Comparison of ENCODE assay signal across 9 cellular contexts in the genomic region with DNA sequence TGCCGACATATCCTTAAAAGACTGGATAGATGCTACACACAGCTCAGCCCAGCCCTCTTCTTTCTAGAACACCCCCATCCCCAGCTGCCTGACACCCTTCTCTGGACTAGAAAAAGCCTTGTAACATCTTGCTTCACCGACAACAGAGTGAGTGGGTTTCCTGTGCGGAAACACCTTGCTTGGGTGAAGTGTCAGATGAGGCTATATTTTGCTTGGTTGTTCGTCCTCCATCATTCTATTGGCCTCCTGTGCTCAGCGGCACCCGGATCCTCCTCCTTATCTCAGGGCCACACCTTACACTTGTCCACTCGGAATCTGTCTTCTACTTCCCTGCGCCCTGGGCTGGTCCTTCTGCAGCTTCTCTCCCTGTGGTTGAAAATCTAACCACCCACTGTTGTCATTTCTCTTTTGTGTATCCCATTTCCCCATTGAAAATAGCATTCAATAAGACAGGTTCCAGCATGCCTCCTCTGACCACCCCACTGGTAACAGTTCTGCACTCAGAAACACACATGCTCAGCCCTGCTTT.
A peak's percentile ranks its signal among the peaks of the same experiment; 100 is the strongest.
DNase-seq lines count a peak whose midpoint lies in the region; TF ChIP-seq lines count a peak whose summit lies in the region.
"Had no signal": no experiment of that assay in that cellular context is flagged by ENCODE, and none has a peak within 500 bp of the region (broad histone marks: within the 10 kb centered on the region; RNA-seq: fewer than 3 reads in every experiment).

No MANE protein-coding gene starts in this region.

- BruUV-seq in mammary epithelial cell (replicated peaks; lab: Mats Ljungman, UMichigan) = no TSS peak

- no peaks in the 10 kb centered on the region for H3K79me2 ChIP-seq in mammary epithelial cell (ENCODE audit: insufficient read depth, low read length)

- no peak overlapping the region for H3K4me2 ChIP-seq in mammary epithelial cell (ENCODE audit: insufficient read depth, low read depth, low read length)

- dilution Hi-C loops in mammary epithelial cell (cut with HindIII; ENCODE audit: low sequenced_read_pairs) = no loop called here

- H3K4me3 ChIP-seq in mammary epithelial cell (replicated peaks in 1 of 3; ENCODE audit: insufficient read depth in 1 of 3, low read depth in 2 of 3, low read length in 3 of 3) (no peak overlapping the region), breast epithelium (no peak overlapping the region), colonic mucosa (no peak overlapping the region)

- no peak for TF ChIP-seq POLR2A in breast epithelium (IDR thresholded peaks at IDR 0.05)

- no peaks in the 10 kb centered on the region for H3K36me3 ChIP-seq in mammary epithelial cell (ENCODE audit: insufficient read depth, low read length)
- H3K36me3 ChIP-seq in breast epithelium = no peaks in the 10 kb centered on the region
- H3K36me3 ChIP-seq in colonic mucosa = no peaks in the 10 kb centered on the region

- in situ Hi-C loops in mammary epithelial cell (cut with MboI; ENCODE audit: low sequenced_read_pairs in 2 of 2) = no loop called here

- TF ChIP-seq CTCF in mammary epithelial cell (conservative IDR thresholded peaks at IDR 0.05 in 1 of 2, IDR thresholded peaks at IDR 0.05 in 1 of 2; ENCODE audit: extremely low read depth in 1 of 2, insufficient read depth in 1 of 2, low read depth in 1 of 2, low read length in 2 of 2) (no peak), breast epithelium (IDR thresholded peaks at IDR 0.05) (no peak), colonic mucosa (IDR thresholded peaks at IDR 0.05) (no peak)

- DNase-seq in mammary epithelial cell = peak; percentile 14
- DNase-seq in breast epithelium (ENCODE audit: low spot score in 2 of 2) = no peak
- DNase-seq in T-helper 9 cell = peak; percentile 37
- no peak for DNase-seq in colonic mucosa
- DNase-seq in stimulated activated naive CD4-positive, alpha-beta T cell treated with Interleukin-2 at 50 U/mL for 16 hours (lab: John Stamatoyannopoulos, UW) = peak; percentile 12
- DNase-seq in HEK293T (ENCODE audit: extremely low spot score) = no peak
- DNase-seq in NCI-H146 (lab: John Stamatoyannopoulos, UW) = no peak
- no peak for DNase-seq in ecto neural progenitor cell (ENCODE audit: low spot score)
- DNase-seq: NCI-H446 treated with DMSO at 0.1 percent for 48 hours had no signal

- WGBS in mammary epithelial cell (ENCODE audit: low coverage, missing lambda C conversion rate) = 63% methylated on average over 6 of the region's 8 CpGs

- CTCF ChIA-PET in mammary epithelial cell (lab: Charles Lee; ENCODE audit: low non-redundant PET) = no interaction called here
- CTCF ChIA-PET in HEK293T (lab: Yijun Ruan, JAX) = no interaction called here

- H4K20me1 ChIP-seq in mammary epithelial cell (ENCODE audit: insufficient read depth, low read length) = no peaks in the 10 kb centered on the region

- POLR2A ChIA-PET in HEK293T (lab: Yijun Ruan, JAX) = no interaction called here

- H3K9ac ChIP-seq in mammary epithelial cell (ENCODE audit: insufficient read depth, low read length) (no peak overlapping the region), colonic mucosa (ENCODE audit: low read depth in 2 of 2, low read length in 2 of 2) (no peak overlapping the region)

- intact Hi-C loops in mammary epithelial cell (cut with micrococcal nuclease) = no loop called here
- intact Hi-C loops in breast epithelium (cut with DNase I; ENCODE audit: low total_unique reads) = no loop called here
- intact Hi-C loops in colonic mucosa (cut with DNase I) = no loop called here

- H2AFZ ChIP-seq in mammary epithelial cell (ENCODE audit: low read depth, low read length) = no peak overlapping the region

- H3K27ac ChIP-seq in mammary epithelial cell (ENCODE audit: insufficient read depth, low read depth, low read length) = no peak overlapping the region
- H3K27ac ChIP-seq in breast epithelium = no peak overlapping the region
- H3K27ac ChIP-seq in colonic mucosa = peak overlapping the region; percentile 1

- no peaks in the 10 kb centered on the region for H3K9me3 ChIP-seq in mammary epithelial cell (replicated peaks; ENCODE audit: insufficient read depth, low read length)
- no peaks in the 10 kb centered on the region for H3K9me3 ChIP-seq in breast epithelium
- H3K9me3 ChIP-seq in colonic mucosa = no peaks in the 10 kb centered on the region

- H3K27me3 ChIP-seq in mammary epithelial cell (ENCODE audit: insufficient read depth, low read length) (peaks cover 2% of the 10 kb centered on the region), breast epithelium (no peaks in the 10 kb centered on the region), colonic mucosa (no peaks in the 10 kb centered on the region)

- H3K4me1 ChIP-seq in mammary epithelial cell (ENCODE audit: insufficient read depth, low read length) = no peaks in the 10 kb centered on the region
- no peaks in the 10 kb centered on the region for H3K4me1 ChIP-seq in breast epithelium
- H3K4me1 ChIP-seq in colonic mucosa = no peaks in the 10 kb centered on the region

TF ChIP-seq in HEK293T, 16 proteins besides CTCF, POLR2A, EP300 and RAD21:
- TF ChIP-seq SP1 (IDR thresholded peaks at IDR 0.05) (no peak), CTBP1 (IDR thresholded peaks at IDR 0.05; ENCODE audit: borderline replicate concordance) (no peak), ELF4 (IDR thresholded peaks at IDR 0.05) (no peak), L3MBTL2 (conservative IDR thresholded peaks at IDR 0.05) (no peak), FOXM1 (IDR thresholded peaks at IDR 0.05; ENCODE audit: borderline replicate concordance) (no peak), LEF1 (IDR thresholded peaks at IDR 0.05; ENCODE audit: borderline replicate concordance) (no peak), HDGF (IDR thresholded peaks at IDR 0.05; ENCODE audit: borderline replicate concordance) (no peak), NFRKB (IDR thresholded peaks at IDR 0.05) (no peak), SUZ12 (IDR thresholded peaks at IDR 0.05) (no peak), TARDBP (IDR thresholded peaks at IDR 0.05) (no peak)
- TF ChIP-seq, protein P1, sequence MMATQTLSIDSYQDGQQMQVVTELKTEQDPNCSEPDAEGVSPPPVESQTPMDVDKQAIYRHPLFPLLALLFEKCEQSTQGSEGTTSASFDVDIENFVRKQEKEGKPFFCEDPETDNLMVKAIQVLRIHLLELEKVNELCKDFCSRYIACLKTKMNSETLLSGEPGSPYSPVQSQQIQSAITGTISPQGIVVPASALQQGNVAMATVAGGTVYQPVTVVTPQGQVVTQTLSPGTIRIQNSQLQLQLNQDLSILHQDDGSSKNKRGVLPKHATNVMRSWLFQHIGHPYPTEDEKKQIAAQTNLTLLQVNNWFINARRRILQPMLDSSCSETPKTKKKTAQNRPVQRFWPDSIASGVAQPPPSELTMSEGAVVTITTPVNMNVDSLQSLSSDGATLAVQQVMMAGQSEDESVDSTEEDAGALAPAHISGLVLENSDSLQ (IDR thresholded peaks at IDR 0.05) = no peak

Comparison
In these comparisons a context has a peak if more than half of its experiments do, and no peak if none do; other contexts are left out.
1. DNase-seq: peak in mammary epithelial cell (single experiment), T-helper 9 cell (single experiment) and stimulated activated naive CD4-positive, alpha-beta T cell treated with Interleukin-2 at 50 U/mL for 16 hours (single experiment); none in breast epithelium (0 of 2), colonic mucosa (single experiment), HEK293T (single experiment), NCI-H146 (single experiment) and ecto neural progenitor cell (single experiment).